ENCODE assay signal across 1 cellular context in genomic region chr1:38097256-38097655, GRCh38.
TF ChIP-seq lines count a peak whose summit lies in the region.

No MANE protein-coding gene starts in this region.

TF ChIP-seq in WTC11, 78 proteins besides CTCF, POLR2A, EP300 and RAD21 (continued from another document):
- TF ChIP-seq, protein P1, sequence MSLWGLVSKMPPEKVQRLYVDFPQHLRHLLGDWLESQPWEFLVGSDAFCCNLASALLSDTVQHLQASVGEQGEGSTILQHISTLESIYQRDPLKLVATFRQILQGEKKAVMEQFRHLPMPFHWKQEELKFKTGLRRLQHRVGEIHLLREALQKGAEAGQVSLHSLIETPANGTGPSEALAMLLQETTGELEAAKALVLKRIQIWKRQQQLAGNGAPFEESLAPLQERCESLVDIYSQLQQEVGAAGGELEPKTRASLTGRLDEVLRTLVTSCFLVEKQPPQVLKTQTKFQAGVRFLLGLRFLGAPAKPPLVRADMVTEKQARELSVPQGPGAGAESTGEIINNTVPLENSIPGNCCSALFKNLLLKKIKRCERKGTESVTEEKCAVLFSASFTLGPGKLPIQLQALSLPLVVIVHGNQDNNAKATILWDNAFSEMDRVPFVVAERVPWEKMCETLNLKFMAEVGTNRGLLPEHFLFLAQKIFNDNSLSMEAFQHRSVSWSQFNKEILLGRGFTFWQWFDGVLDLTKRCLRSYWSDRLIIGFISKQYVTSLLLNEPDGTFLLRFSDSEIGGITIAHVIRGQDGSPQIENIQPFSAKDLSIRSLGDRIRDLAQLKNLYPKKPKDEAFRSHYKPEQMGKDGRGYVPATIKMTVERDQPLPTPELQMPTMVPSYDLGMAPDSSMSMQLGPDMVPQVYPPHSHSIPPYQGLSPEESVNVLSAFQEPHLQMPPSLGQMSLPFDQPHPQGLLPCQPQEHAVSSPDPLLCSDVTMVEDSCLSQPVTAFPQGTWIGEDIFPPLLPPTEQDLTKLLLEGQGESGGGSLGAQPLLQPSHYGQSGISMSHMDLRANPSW (CRISPR knock-in tag; conservative IDR thresholded peaks at IDR 0.05; ENCODE audit: low read depth) = no peak
- TF ChIP-seq ZNF425 (CRISPR knock-in tag; conservative IDR thresholded peaks at IDR 0.05) (no peak), SOX15 (CRISPR knock-in tag; IDR thresholded peaks at IDR 0.05) (no peak), GRHL2 (CRISPR knock-in tag; IDR thresholded peaks at IDR 0.05; ENCODE audit: insufficient replicate concordance, severe bottlenecking) (no peak), ZNF219 (CRISPR knock-in tag; IDR thresholded peaks at IDR 0.05; ENCODE audit: borderline replicate concordance) (no peak), ZNF317 (CRISPR knock-in tag; IDR thresholded peaks at IDR 0.05; ENCODE audit: borderline replicate concordance, low read depth) (no peak), ZBTB21 (CRISPR knock-in tag; IDR thresholded peaks at IDR 0.05; ENCODE audit: borderline replicate concordance) (no peak), PREB (CRISPR knock-in tag; IDR thresholded peaks at IDR 0.05; ENCODE audit: borderline replicate concordance) (no peak), KAT7 (CRISPR knock-in tag; IDR thresholded peaks at IDR 0.05; ENCODE audit: borderline replicate concordance) (no peak)
- TF ChIP-seq, protein P2, sequence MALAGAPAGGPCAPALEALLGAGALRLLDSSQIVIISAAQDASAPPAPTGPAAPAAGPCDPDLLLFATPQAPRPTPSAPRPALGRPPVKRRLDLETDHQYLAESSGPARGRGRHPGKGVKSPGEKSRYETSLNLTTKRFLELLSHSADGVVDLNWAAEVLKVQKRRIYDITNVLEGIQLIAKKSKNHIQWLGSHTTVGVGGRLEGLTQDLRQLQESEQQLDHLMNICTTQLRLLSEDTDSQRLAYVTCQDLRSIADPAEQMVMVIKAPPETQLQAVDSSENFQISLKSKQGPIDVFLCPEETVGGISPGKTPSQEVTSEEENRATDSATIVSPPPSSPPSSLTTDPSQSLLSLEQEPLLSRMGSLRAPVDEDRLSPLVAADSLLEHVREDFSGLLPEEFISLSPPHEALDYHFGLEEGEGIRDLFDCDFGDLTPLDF (CRISPR knock-in tag; IDR thresholded peaks at IDR 0.05) = no peak
- TF ChIP-seq, protein P3, sequence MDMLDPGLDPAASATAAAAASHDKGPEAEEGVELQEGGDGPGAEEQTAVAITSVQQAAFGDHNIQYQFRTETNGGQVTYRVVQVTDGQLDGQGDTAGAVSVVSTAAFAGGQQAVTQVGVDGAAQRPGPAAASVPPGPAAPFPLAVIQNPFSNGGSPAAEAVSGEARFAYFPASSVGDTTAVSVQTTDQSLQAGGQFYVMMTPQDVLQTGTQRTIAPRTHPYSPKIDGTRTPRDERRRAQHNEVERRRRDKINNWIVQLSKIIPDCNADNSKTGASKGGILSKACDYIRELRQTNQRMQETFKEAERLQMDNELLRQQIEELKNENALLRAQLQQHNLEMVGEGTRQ (CRISPR knock-in tag; IDR thresholded peaks at IDR 0.05) = no peak
